29 cellular contexts compared by ENCODE assay signal in genomic region chr3:6251612-6252011, GRCh38.
"Had no signal": no experiment of that assay in that cellular context is flagged by ENCODE, and none has a peak within 500 bp of the region (broad histone marks: within the 10 kb centered on the region; RNA-seq: fewer than 3 reads in every experiment).

No MANE protein-coding gene starts in this region.

- ATAC-seq: foreskin keratinocyte; gastroesophageal sphincter; heart left ventricle; left lobe of liver; mucosa of descending colon; naive thymus-derived CD4-positive, alpha-beta T cell; sciatic nerve; stimulated activated naive CD8-positive, alpha-beta T cell treated with anti-CD3 and anti-CD28 coated beads, Interleukin-15, Interleukin-2, amounts not matched to agents 100 U/mL and 50 U/mL, for 24 hours had no signal

- H3K36me3 Mint-ChIP-seq: mesothelial cell of epicardium; naive thymus-derived CD4-positive, alpha-beta T cell; neural progenitor cell; type B pancreatic cell had no signal

- DNase-seq: cortex of kidney; effector CD4-positive, alpha-beta T cell; foreskin keratinocyte; heart left ventricle; kidney; mesenchymal stem cell; mucosa of descending colon; naive thymus-derived CD4-positive, alpha-beta T cell; stimulated activated CD4-positive, alpha-beta T cell treated with anti-CD3 and anti-CD28 coated beads, Interleukin-12 subunit alpha, Interleukin-12 subunit beta, amount 100 ng/mL, for 4 hours; stimulated activated CD4-positive, alpha-beta T cell treated with anti-CD3 and anti-CD28 coated beads, Interleukin-1b, Interleukin-23, amount 100 ng/mL, for 48 hours; stimulated activated CD4-positive, alpha-beta T cell treated with anti-CD3 and anti-CD28 coated beads, Interleukin-4, amount 100 ng/mL, for 1 hour; stimulated activated CD8-positive, alpha-beta memory T cell treated with anti-CD3 and anti-CD28 coated beads, Interleukin-4, amount 100 ng/mL, for 48 hours; stimulated activated naive CD8-positive, alpha-beta T cell treated with anti-CD3 and anti-CD28 coated beads, Interleukin-15, Interleukin-2, amounts not matched to agents 100 U/mL and 50 U/mL, for 24 hours; substantia nigra; testis; tibial artery had no signal

- H3K27me3 Mint-ChIP-seq: naive thymus-derived CD4-positive, alpha-beta T cell; type B pancreatic cell had no signal

- H3K4me1 Mint-ChIP-seq: neural progenitor cell had no signal

- H3K27ac ChIP-seq: esophagus muscularis mucosa, foreskin keratinocyte, gastroesophageal sphincter, heart left ventricle, hepatocyte, neural progenitor cell, prostate gland, right atrium auricular region, testis, tibial artery had no signal

- H3K4me2 ChIP-seq: hepatocyte, neural progenitor cell, smooth muscle cell had no signal

- H3K27me3 ChIP-seq: esophagus muscularis mucosa, foreskin keratinocyte, gastroesophageal sphincter, hepatocyte, neural progenitor cell, right atrium auricular region, testis, tibial artery had no signal

- H3K4me1 ChIP-seq: esophagus muscularis mucosa, foreskin keratinocyte, gastroesophageal sphincter, heart left ventricle, neural progenitor cell, prostate gland, right atrium auricular region, testis, tibial artery had no signal

- H3K79me2 ChIP-seq: hepatocyte had no signal

- H3K4me3 Mint-ChIP-seq: mesothelial cell of epicardium; naive thymus-derived CD4-positive, alpha-beta T cell; nephron; neural progenitor cell; type B pancreatic cell had no signal

- H3K4me3 ChIP-seq: esophagus muscularis mucosa, gastroesophageal sphincter, heart left ventricle, hepatocyte, lung, mucosa of descending colon, neural progenitor cell, prostate gland, right atrium auricular region, smooth muscle cell, testis, tibial artery had no signal

- H3K36me3 ChIP-seq: esophagus muscularis mucosa, gastroesophageal sphincter, heart left ventricle, neural progenitor cell, prostate gland, right atrium auricular region, tibial artery had no signal

- H3K9me3 ChIP-seq: esophagus muscularis mucosa, gastroesophageal sphincter, mucosa of descending colon, prostate gland, right atrium auricular region, testis, tibial artery had no signal

- H2AFZ ChIP-seq: hepatocyte, neural progenitor cell had no signal

- H3K27ac Mint-ChIP-seq: mesothelial cell of epicardium; naive thymus-derived CD4-positive, alpha-beta T cell; neural progenitor cell; type B pancreatic cell had no signal
